Comparison of ENCODE assay signal across 8 cellular contexts in the genomic region with DNA sequence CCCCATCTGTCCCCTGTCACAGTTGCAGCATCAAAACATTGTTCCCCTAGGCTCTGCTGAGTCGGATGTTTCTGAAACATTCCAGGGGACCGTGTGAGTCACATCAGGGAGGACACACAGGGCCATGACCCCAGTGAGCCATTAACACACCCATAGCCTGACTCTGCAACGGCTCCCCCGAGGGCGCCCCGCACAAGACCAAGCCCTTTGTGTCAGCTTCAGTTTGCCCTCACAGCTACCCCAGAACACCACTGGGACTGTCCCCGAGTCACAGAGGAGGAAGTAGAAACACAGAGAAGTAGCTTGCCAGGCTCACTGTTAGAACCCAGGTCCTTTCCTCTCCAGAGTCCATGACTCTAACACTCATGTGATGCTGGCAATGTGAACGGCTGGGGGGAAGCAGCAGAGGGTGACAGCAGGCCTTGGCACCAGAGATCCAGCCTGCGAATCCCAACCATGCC.
DNase-seq lines count a peak whose midpoint lies in the region; ATAC-seq, FAIRE-seq and TF ChIP-seq lines count a peak whose summit lies in the region.

No MANE protein-coding gene starts in this region.

- H3K4me1 ChIP-seq in Loucy (ENCODE audit: insufficient read depth, low read length, poor library complexity, severe bottlenecking), result peaks cover 4% of the 10 kb centered on the region
- no peaks in the 10 kb centered on the region for H3K4me1 ChIP-seq in pancreas

- TF ChIP-seq CTCF in Loucy (conservative IDR thresholded peaks at IDR 0.05; ENCODE audit: low read length) (no peak), fibroblast of villous mesenchyme (IDR thresholded peaks at IDR 0.05; ENCODE audit: insufficient read depth, low read depth, low read length) (no peak), pancreas (IDR thresholded peaks at IDR 0.05) (no peak)

- peak in 3 of 4 donors; percentile 39 to 76 (median 62) for ATAC-seq in pancreas

- CTCF ChIA-PET in activated CD4-positive, alpha-beta T cell treated with anti-CD3 and anti-CD28 coated beads, Interleukin-2, amount 10 ng/mL, durations not matched to agents 7 days and 5 days (lab: Charles Lee), result no interaction called here

- H3K36me3 Mint-ChIP-seq in activated CD4-positive, alpha-beta T cell treated with anti-CD3 and anti-CD28 coated beads, Interleukin-2, amount 10 ng/mL, durations not matched to agents 7 days and 5 days (ENCODE audit: low read depth), result no peaks in the 10 kb centered on the region

- H3K79me2 ChIP-seq in Loucy (ENCODE audit: insufficient read depth, low read length), result no peaks in the 10 kb centered on the region

- H3K27ac Mint-ChIP-seq in activated CD4-positive, alpha-beta T cell treated with anti-CD3 and anti-CD28 coated beads, Interleukin-2, amount 10 ng/mL, durations not matched to agents 7 days and 5 days, result no peak overlapping the region

- no peak overlapping the region for H3K9ac ChIP-seq in Loucy (ENCODE audit: low read depth, low read length, poor library complexity, severe bottlenecking)

- no peak overlapping the region for H3K4me3 Mint-ChIP-seq in activated CD4-positive, alpha-beta T cell treated with anti-CD3 and anti-CD28 coated beads, Interleukin-2, amount 10 ng/mL, durations not matched to agents 7 days and 5 days

- H4K20me1 ChIP-seq in Loucy (ENCODE audit: insufficient read depth, low read length, poor library complexity, severe bottlenecking), result no peaks in the 10 kb centered on the region

- POLR2A ChIA-PET in activated CD4-positive, alpha-beta T cell treated with anti-CD3 and anti-CD28 coated beads, Interleukin-2, amount 10 ng/mL, durations not matched to agents 7 days and 5 days (lab: Charles Lee), result no interaction called here

- no peak for FAIRE-seq in pancreas (lab: Jason Lieb, UNC)

- H3K4me2 ChIP-seq in Loucy (ENCODE audit: low read depth, low read length, poor library complexity, severe bottlenecking), result peak overlapping the region; percentile 2

- no peaks in the 10 kb centered on the region for H3K27me3 Mint-ChIP-seq in activated CD4-positive, alpha-beta T cell treated with anti-CD3 and anti-CD28 coated beads, Interleukin-2, amount 10 ng/mL, durations not matched to agents 7 days and 5 days

- no peaks in the 10 kb centered on the region for H3F3A ChIP-seq in Loucy (ENCODE audit: low read depth)

- H3K4me3 ChIP-seq in Loucy (ENCODE audit: low read length, poor library complexity, severe bottlenecking) (no peak overlapping the region), fibroblast of villous mesenchyme (ENCODE audit: low read depth, low read length) (no peak overlapping the region), pancreas (no peak overlapping the region)

- H3K27me3 ChIP-seq in Loucy (ENCODE audit: insufficient read depth, low read length, poor library complexity, severe bottlenecking), result no peaks in the 10 kb centered on the region
- no peaks in the 10 kb centered on the region for H3K27me3 ChIP-seq in pancreas

- no peaks in the 10 kb centered on the region for H3K9me2 ChIP-seq in Loucy (replicated peaks; ENCODE audit: low read depth, low read length)

- DNase-seq in GM04503 (ENCODE audit: low read depth) (peak; percentile 18), fibroblast of villous mesenchyme (ENCODE audit: low read depth) (peak; percentile 45), pancreas (no peak), T-helper 2 cell (no peak), GOT3 (lab: John Stamatoyannopoulos, UW) (no peak), NCI-H345 treated with DMSO at 0.1 percent for 48 hours (lab: John Stamatoyannopoulos, UW; ENCODE audit: unreplicated experiment) (no peak)
- no peak for DNase-seq in activated CD4-positive, alpha-beta T cell treated with anti-CD3 and anti-CD28 coated beads, Interleukin-2, amount 10 ng/mL, durations not matched to agents 7 days and 5 days

- H3K9me3 ChIP-seq in Loucy (ENCODE audit: insufficient read depth, low read depth, low read length), result no peaks in the 10 kb centered on the region
- no peaks in the 10 kb centered on the region for H3K9me3 ChIP-seq in pancreas

- WGBS in pancreas, 2 donors, result 42 to 46% methylated on average over 9 of the region's 9 CpGs

- H3K36me3 ChIP-seq in Loucy (ENCODE audit: insufficient read depth, low read length) (no peaks in the 10 kb centered on the region), pancreas (no peaks in the 10 kb centered on the region)

- no peaks in the 10 kb centered on the region for H3K9me3 Mint-ChIP-seq in activated CD4-positive, alpha-beta T cell treated with anti-CD3 and anti-CD28 coated beads, Interleukin-2, amount 10 ng/mL, durations not matched to agents 7 days and 5 days

- no peaks in the 10 kb centered on the region for H3K4me1 Mint-ChIP-seq in activated CD4-positive, alpha-beta T cell treated with anti-CD3 and anti-CD28 coated beads, Interleukin-2, amount 10 ng/mL, durations not matched to agents 7 days and 5 days

- intact Hi-C loops in pancreas (cut with DNase I), result no loop called here

- H2AFZ ChIP-seq in Loucy (ENCODE audit: low read length), result peak overlapping the region; percentile 27; the same call in 1 of the 2 replicates

- H3K27ac ChIP-seq in pancreas, result no peak overlapping the region

Comparison
In these comparisons a context has a peak if more than half of its experiments do, and no peak if none do; other contexts are left out.
1. DNase-seq: peak in GM04503 (single experiment) and fibroblast of villous mesenchyme (single experiment); none in pancreas (0 of 6), T-helper 2 cell (0 of 5), GOT3 (single experiment), NCI-H345 treated with DMSO at 0.1 percent for 48 hours (single experiment) and activated CD4-positive, alpha-beta T cell treated with anti-CD3 and anti-CD28 coated beads, Interleukin-2, amount 10 ng/mL, durations not matched to agents 7 days and 5 days (single experiment).